ENCODE assay signal across 9 cellular contexts in the genomic region with DNA sequence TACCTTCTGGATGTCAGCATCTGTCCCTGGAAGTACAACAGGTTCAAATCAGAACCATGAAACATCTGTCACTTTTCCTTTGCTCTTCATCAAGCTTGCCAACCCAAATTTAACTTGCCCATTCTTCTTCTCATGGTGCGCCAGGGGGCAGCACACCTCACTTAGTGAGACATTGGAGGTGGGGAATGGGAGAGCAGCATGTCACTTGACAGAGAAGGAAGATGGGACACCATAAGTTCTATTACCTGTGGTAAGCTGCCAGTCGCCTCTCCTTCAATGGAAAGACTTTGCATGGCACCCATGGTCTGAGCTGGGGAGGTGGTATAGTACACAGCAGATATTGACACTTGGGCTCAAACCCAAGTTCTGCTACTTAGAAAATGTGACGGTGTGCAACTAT.
DNase-seq lines count a peak whose midpoint lies in the region; ATAC-seq and TF ChIP-seq lines count a peak whose summit lies in the region.
"Had no signal": no experiment of that assay in that cellular context is flagged by ENCODE, and none has a peak within 500 bp of the region (broad histone marks: within the 10 kb centered on the region; RNA-seq: fewer than 3 reads in every experiment).

No MANE protein-coding gene starts in this region.

- TF ChIP-seq CTCF in MM.1S (IDR thresholded peaks at IDR 0.05; ENCODE audit: low read length) = peak; percentile 57

- no peaks in the 10 kb centered on the region for H4K20me1 ChIP-seq in MM.1S (ENCODE audit: insufficient read depth, low read length)

- H3K79me2 ChIP-seq in MM.1S (ENCODE audit: low read length) = no peaks in the 10 kb centered on the region

- no peaks in the 10 kb centered on the region for H3K9me3 ChIP-seq in MM.1S (replicated peaks; ENCODE audit: insufficient read depth, low read length)

- H3K36me3 ChIP-seq in MM.1S (replicated peaks; ENCODE audit: insufficient read depth, low read length) = no peaks in the 10 kb centered on the region

- H3K9ac ChIP-seq in MM.1S (ENCODE audit: low read length) = no peak overlapping the region

- no peak overlapping the region for H3K4me2 ChIP-seq in MM.1S (ENCODE audit: low read depth, low read length)

- peaks cover 7% of the 10 kb centered on the region; the same call in 1 of the 2 replicates for H3F3A ChIP-seq in MM.1S (ENCODE audit: insufficient read depth, low read length)

- H2AFZ ChIP-seq in MM.1S (ENCODE audit: low read length) = no peak overlapping the region

- ATAC-seq in HG03342 (IDR thresholded peaks at IDR 0.05; ENCODE audit: unreplicated experiment) (no peak), GM21515 (IDR thresholded peaks at IDR 0.05; ENCODE audit: unreplicated experiment) (no peak)
- ATAC-seq: stimulated activated naive CD8-positive, alpha-beta T cell treated with anti-CD3 and anti-CD28 coated beads, Interleukin-15, Interleukin-2, amounts not matched to agents 100 U/mL and 50 U/mL, for 24 hours had no signal

- peak; percentile 56 for DNase-seq in activated CD8-positive, alpha-beta memory T cell treated with anti-CD3 and anti-CD28 coated beads for 24 hours
- no peak for DNase-seq in activated CD8-positive, alpha-beta memory T cell treated with anti-CD3 and anti-CD28 coated beads, Interleukin-2, amount 50 U/mL, for 4 hours
- DNase-seq in MM.1S (peak; percentile 35), cerebellar cortex (ENCODE audit: low spot score) (peak; percentile 48), retina (peak; percentile 2), substantia nigra (lab: John Stamatoyannopoulos, UW) (no peak)
- DNase-seq: stimulated activated naive CD8-positive, alpha-beta T cell treated with anti-CD3 and anti-CD28 coated beads, Interleukin-15, Interleukin-2, amounts not matched to agents 100 U/mL and 50 U/mL, for 24 hours had no signal

- no peak overlapping the region for H3K27ac ChIP-seq in MM.1S (ENCODE audit: low read length)
- no peak overlapping the region for H3K27ac ChIP-seq in substantia nigra (ENCODE audit: low read depth, low read length, poor library complexity, severe bottlenecking)

- no peaks in the 10 kb centered on the region for H3K9me2 ChIP-seq in MM.1S (replicated peaks; ENCODE audit: insufficient read depth, low read length)

- H3K4me1 ChIP-seq in MM.1S (ENCODE audit: low read length) = peaks cover 5% of the 10 kb centered on the region; the same call in 1 of the 2 replicates

- H3K27me3 ChIP-seq in MM.1S (replicated peaks; ENCODE audit: insufficient read depth, low read length) = peaks cover 19% of the 10 kb centered on the region

- H3K4me3 ChIP-seq in MM.1S (ENCODE audit: low read length) = no peak overlapping the region

Comparison
In these comparisons a context has a peak if more than half of its experiments do, and no peak if none do; other contexts are left out.
1. DNase-seq: peak in activated CD8-positive, alpha-beta memory T cell treated with anti-CD3 and anti-CD28 coated beads for 24 hours (single experiment), MM.1S (single experiment), cerebellar cortex (single experiment) and retina (single experiment); none in activated CD8-positive, alpha-beta memory T cell treated with anti-CD3 and anti-CD28 coated beads, Interleukin-2, amount 50 U/mL, for 4 hours (single experiment) and substantia nigra (0 of 49).